19 cellular contexts compared by ENCODE assay signal in genomic region chr3:50078622-50079021, GRCh38. TPM values are rescaled to one million over a fixed set of nuclear protein-coding genes. Genes with fewer than 3 reads are reported as not detected.
DNase-seq lines count a peak whose midpoint lies in the region; ATAC-seq and TF ChIP-seq lines count a peak whose summit lies in the region.
"Had no signal": no experiment of that assay in that cellular context is flagged by ENCODE, and none has a peak within 500 bp of the region (broad histone marks: within the 10 kb centered on the region; RNA-seq: fewer than 3 reads in every experiment).

No MANE protein-coding gene starts in this region.

- H3K79me2 ChIP-seq in HCT116 (ENCODE audit: insufficient read depth, low read length), result no peaks in the 10 kb centered on the region

- no peak for TF ChIP-seq POLR2A in HCT116 (IDR thresholded peaks at IDR 0.05; ENCODE audit: borderline replicate concordance, extremely low read depth, insufficient read depth, insufficient read length)

- no peaks in the 10 kb centered on the region for H3K9me3 Mint-ChIP-seq in CD4-positive, CD25-positive, alpha-beta regulatory T cell
- H3K9me3 Mint-ChIP-seq in activated CD8-positive, alpha-beta T cell treated with anti-CD3 and anti-CD28 coated beads, Interleukin-2, amount 10 ng/mL, durations not matched to agents 7 days and 5 days (ENCODE audit: insufficient read depth), result no peaks in the 10 kb centered on the region
- H3K9me3 Mint-ChIP-seq in naive B cell, result no peaks in the 10 kb centered on the region
- H3K9me3 Mint-ChIP-seq: HFFc6; stimulated activated naive CD8-positive, alpha-beta T cell treated with anti-CD3 and anti-CD28 coated beads, Interleukin-15, Interleukin-2, amounts not matched to agents 100 ng/mL and 50 ng/mL, for 24 hours had no signal

- no peak overlapping the region for H3K4me2 ChIP-seq in HCT116 (ENCODE audit: low read length)

- TF ChIP-seq CTCF in HCT116 (IDR thresholded peaks at IDR 0.05 in 2 of 3, conservative IDR thresholded peaks at IDR 0.05 in 1 of 3; ENCODE audit: borderline replicate concordance in 1 of 3, insufficient read depth in 1 of 3, low read depth in 2 of 3, low read length in 2 of 3) (no peak), foreskin fibroblast (IDR thresholded peaks at IDR 0.05; ENCODE audit: low read depth, low read length) (no peak)

- H2AFZ ChIP-seq in HCT116 (ENCODE audit: low read depth, low read length, poor library complexity, severe bottlenecking), result no peak overlapping the region

- no peak overlapping the region for H3K9ac ChIP-seq in HCT116 (ENCODE audit: low read length)
- H3K9ac ChIP-seq: BLaER1 treated with 17β-estradiol and CSF1 and Interleukin-3, amounts not matched to agents 10 nM and 100 nM had no signal

- ATAC-seq in CD4-positive, CD25-positive, alpha-beta regulatory T cell (ENCODE audit: low read depth in 2 of 2), result peak in 1 of 2 donors; percentile 27
- no peak for ATAC-seq in HCT116
- no peak for ATAC-seq in activated CD8-positive, alpha-beta T cell treated with anti-CD3 and anti-CD28 coated beads, Interleukin-2, amount 10 ng/mL, durations not matched to agents 7 days and 5 days
- ATAC-seq in naive B cell (ENCODE audit: low read depth in 2 of 2), result no peak

- DNase-seq in CD4-positive, CD25-positive, alpha-beta regulatory T cell, result peak in 1 of 3 donors; percentile 13
- DNase-seq in HCT116 (ENCODE audit: low read depth, low spot score) (no peak), naive B cell (no peak), foreskin fibroblast (no peak), DMS114 treated with DMSO at 0.1 percent for 48 hours (lab: John Stamatoyannopoulos, UW; ENCODE audit: unreplicated experiment) (no peak), ACHN (no peak)
- no peak for DNase-seq in activated CD8-positive, alpha-beta T cell treated with anti-CD3 and anti-CD28 coated beads, Interleukin-2, amount 10 ng/mL, durations not matched to agents 7 days and 5 days
- DNase-seq: head of caudate nucleus, HFFc6, Karpas-422, midbrain, NCI-H1694, NCI-H526, ovary, Peyer's patch, small intestine had no signal

- intact Hi-C loops in HCT116 (cut with micrococcal nuclease), result no loop called here

- peak overlapping the region; percentile 31 for H3K27ac ChIP-seq in CD4-positive, CD25-positive, alpha-beta regulatory T cell (ENCODE audit: insufficient read depth, low read length, poor library complexity, severe bottlenecking)
- H3K27ac ChIP-seq in HCT116 (ENCODE audit: low read depth, low read length), result no peak overlapping the region
- H3K27ac ChIP-seq: BLaER1 treated with 17β-estradiol and CSF1 and Interleukin-3, amounts not matched to agents 10 nM and 100 nM; ovary; Peyer's patch; VCaP had no signal

- no peak overlapping the region for H3K4me3 ChIP-seq in CD4-positive, CD25-positive, alpha-beta regulatory T cell (ENCODE audit: low read depth, low read length)
- H3K4me3 ChIP-seq in HCT116 (replicated peaks in 1 of 2; ENCODE audit: low read depth in 1 of 2, low read length in 2 of 2) (no peak overlapping the region), foreskin fibroblast (ENCODE audit: low read depth in 1 of 2, low read length in 2 of 2) (no peak overlapping the region)
- H3K4me3 ChIP-seq: BLaER1 treated with 17β-estradiol and CSF1 and Interleukin-3, amounts not matched to agents 10 nM and 100 nM; ovary; Peyer's patch had no signal

- H3K27me3 Mint-ChIP-seq in CD4-positive, CD25-positive, alpha-beta regulatory T cell, result no peaks in the 10 kb centered on the region
- H3K27me3 Mint-ChIP-seq in activated CD8-positive, alpha-beta T cell treated with anti-CD3 and anti-CD28 coated beads, Interleukin-2, amount 10 ng/mL, durations not matched to agents 7 days and 5 days (ENCODE audit: low read depth), result no peaks in the 10 kb centered on the region
- no peaks in the 10 kb centered on the region for H3K27me3 Mint-ChIP-seq in naive B cell
- H3K27me3 Mint-ChIP-seq: stimulated activated naive CD8-positive, alpha-beta T cell treated with anti-CD3 and anti-CD28 coated beads, Interleukin-15, Interleukin-2, amounts not matched to agents 100 ng/mL and 50 ng/mL, for 24 hours had no signal

- H3K27me3 ChIP-seq in CD4-positive, CD25-positive, alpha-beta regulatory T cell (ENCODE audit: control insufficient read depth, insufficient read depth, low read length), result no peaks in the 10 kb centered on the region
- H3K27me3 ChIP-seq in HCT116 (ENCODE audit: insufficient read depth, low read length), result no peaks in the 10 kb centered on the region
- H3K27me3 ChIP-seq: ovary, Peyer's patch had no signal

- H3K36me3 Mint-ChIP-seq in CD4-positive, CD25-positive, alpha-beta regulatory T cell, result peaks cover 24% of the 10 kb centered on the region
- peaks cover 21% of the 10 kb centered on the region for H3K36me3 Mint-ChIP-seq in activated CD8-positive, alpha-beta T cell treated with anti-CD3 and anti-CD28 coated beads, Interleukin-2, amount 10 ng/mL, durations not matched to agents 7 days and 5 days (ENCODE audit: low read depth)
- peaks cover 16% of the 10 kb centered on the region in 2 donors for H3K36me3 Mint-ChIP-seq in naive B cell

- H3K4me3 Mint-ChIP-seq in CD4-positive, CD25-positive, alpha-beta regulatory T cell, result no peak overlapping the region
- no peak overlapping the region for H3K4me3 Mint-ChIP-seq in activated CD8-positive, alpha-beta T cell treated with anti-CD3 and anti-CD28 coated beads, Interleukin-2, amount 10 ng/mL, durations not matched to agents 7 days and 5 days
- H3K4me3 Mint-ChIP-seq in naive B cell, result no peak overlapping the region
- H3K4me3 Mint-ChIP-seq: HFFc6; stimulated activated naive CD8-positive, alpha-beta T cell treated with anti-CD3 and anti-CD28 coated beads, Interleukin-15, Interleukin-2, amounts not matched to agents 100 ng/mL and 50 ng/mL, for 24 hours had no signal

- peaks cover 11% of the 10 kb centered on the region for H3K4me1 ChIP-seq in CD4-positive, CD25-positive, alpha-beta regulatory T cell (ENCODE audit: control insufficient read depth, insufficient read depth, low read length, poor library complexity, severe bottlenecking)
- H3K4me1 ChIP-seq in HCT116 (ENCODE audit: control insufficient read depth in 1 of 2, insufficient read depth in 2 of 2, low read length in 2 of 2), result no peaks in the 10 kb centered on the region
- H3K4me1 ChIP-seq: Peyer's patch had no signal

- H3K36me3 ChIP-seq in CD4-positive, CD25-positive, alpha-beta regulatory T cell (ENCODE audit: control insufficient read depth, insufficient read depth, low read length), result peaks cover 14% of the 10 kb centered on the region
- H3K36me3 ChIP-seq in HCT116 (ENCODE audit: control insufficient read depth in 1 of 2, insufficient read depth in 2 of 2, low read length in 2 of 2), result peaks cover 0 to 9% of the 10 kb centered on the region in 2 experiments; a peak in 3 of 4 replicates
- H3K36me3 ChIP-seq: ovary had no signal

- POLR2A ChIA-PET in HCT116 (lab: Charles Lee), result no interaction called here
- POLR2A ChIA-PET in activated CD8-positive, alpha-beta T cell treated with anti-CD3 and anti-CD28 coated beads, Interleukin-2, amount 10 ng/mL, durations not matched to agents 7 days and 5 days (lab: Charles Lee), result no interaction called here

- no peak for TF ChIP-seq RAD21 in HCT116 (IDR thresholded peaks at IDR 0.05; ENCODE audit: low read depth)

- H4K20me1 ChIP-seq in HCT116 (ENCODE audit: insufficient read depth), result no peaks in the 10 kb centered on the region

- RAD21 ChIA-PET in HCT116 (lab: Charles Lee; ENCODE audit: low non-redundant PET in 1 of 2, low total read pairs in 2 of 2, uncharacterized antibody in 2 of 2, unreplicated experiment in 2 of 2), result no interaction called here

- peaks cover 13 to 23% (median 15%) of the 10 kb centered on the region in 4 donors for H3K4me1 Mint-ChIP-seq in CD4-positive, CD25-positive, alpha-beta regulatory T cell
- H3K4me1 Mint-ChIP-seq in activated CD8-positive, alpha-beta T cell treated with anti-CD3 and anti-CD28 coated beads, Interleukin-2, amount 10 ng/mL, durations not matched to agents 7 days and 5 days (ENCODE audit: low read depth), result peaks cover 19% of the 10 kb centered on the region
- H3K4me1 Mint-ChIP-seq in naive B cell, result peaks cover 21 to 80% (median 46%) of the 10 kb centered on the region in 3 donors

- BruUV-seq in HCT116 (replicated peaks; lab: Mats Ljungman, UMichigan), result TSS peak; percentile 62

- CTCF ChIA-PET in HCT116 (lab: Charles Lee), result no interaction called here
- CTCF ChIA-PET in activated CD8-positive, alpha-beta T cell treated with anti-CD3 and anti-CD28 coated beads, Interleukin-2, amount 10 ng/mL, durations not matched to agents 7 days and 5 days (lab: Charles Lee), result interaction anchor here (1.0 kb wide), 1 partner anchor 10 kb away, joined by 3 read pairs; the partner anchor contains the start of gene RBM5

- H3K9me3 ChIP-seq in CD4-positive, CD25-positive, alpha-beta regulatory T cell (ENCODE audit: control insufficient read depth in 2 of 2, low read length in 2 of 2), result no peaks in the 10 kb centered on the region
- H3K9me3 ChIP-seq in HCT116 (ENCODE audit: control insufficient read depth in 1 of 2, insufficient read depth in 1 of 2, low read depth in 1 of 2, low read length in 2 of 2), result no peaks in the 10 kb centered on the region
- H3K9me3 ChIP-seq: BLaER1 treated with 17β-estradiol and CSF1 and Interleukin-3, amounts not matched to agents 10 nM and 100 nM; ovary; Peyer's patch had no signal

- peak overlapping the region; percentile 53 to 87 (median 63) for H3K27ac Mint-ChIP-seq in CD4-positive, CD25-positive, alpha-beta regulatory T cell
- peak overlapping the region; percentile 39 for H3K27ac Mint-ChIP-seq in activated CD8-positive, alpha-beta T cell treated with anti-CD3 and anti-CD28 coated beads, Interleukin-2, amount 10 ng/mL, durations not matched to agents 7 days and 5 days
- peak overlapping the region; percentile 5 to 83 (median 52) for H3K27ac Mint-ChIP-seq in naive B cell
- H3K27ac Mint-ChIP-seq: HFFc6; stimulated activated naive CD8-positive, alpha-beta T cell treated with anti-CD3 and anti-CD28 coated beads, Interleukin-15, Interleukin-2, amounts not matched to agents 100 ng/mL and 50 ng/mL, for 24 hours had no signal

- in situ Hi-C loops in ACHN (cut with HindIII; ENCODE audit: low pct_ligation_motif_present, low pct_unique_long_range_greater_than_20kb, low sequenced_read_pairs), result no loop called here

- no peaks in the 10 kb centered on the region for H3K9me2 ChIP-seq in HCT116 (ENCODE audit: insufficient read depth)

TF ChIP-seq in HCT116, 20 proteins besides CTCF, POLR2A, EP300 and RAD21 (continues in another document):
- TF ChIP-seq ZFX (IDR thresholded peaks at IDR 0.05), result no peak
- TF ChIP-seq SP1 (IDR thresholded peaks at IDR 0.05; ENCODE audit: low read depth), result no peak
- TF ChIP-seq ZNF274 (IDR thresholded peaks at IDR 0.05; ENCODE audit: low read depth, low read length), result no peak

RNA-seq across cellular contexts. Expression of gene RBM5, which starts 10.1 kb away (rescaled TPM):
- total RNA-seq in CD4-positive, CD25-positive, alpha-beta regulatory T cell, result 395 TPM
- 10 to 100 TPM; 29.6 to 44.3 (median 37.7) TPM for polyA plus RNA-seq in CD4-positive, CD25-positive, alpha-beta regulatory T cell
- 89.1 TPM for total RNA-seq in HCT116 (2021; ENCODE audit: unreplicated experiment)
- 72.8 and 80.7 TPM in 2 replicates for polyA plus RNA-seq in HCT116 (2012)
- total RNA-seq in activated CD8-positive, alpha-beta T cell treated with anti-CD3 and anti-CD28 coated beads, Interleukin-2, amount 10 ng/mL, durations not matched to agents 7 days and 5 days, result 100 to 1,000 TPM; 180 to 185 TPM
- polyA plus RNA-seq in naive B cell (ENCODE audit: low read depth in 6 of 6), result 10 to 100 TPM; 33.9 to 88.8 (median 37.7) TPM
